Comparison of ENCODE assay signal across 15 cellular contexts in the genomic region with DNA sequence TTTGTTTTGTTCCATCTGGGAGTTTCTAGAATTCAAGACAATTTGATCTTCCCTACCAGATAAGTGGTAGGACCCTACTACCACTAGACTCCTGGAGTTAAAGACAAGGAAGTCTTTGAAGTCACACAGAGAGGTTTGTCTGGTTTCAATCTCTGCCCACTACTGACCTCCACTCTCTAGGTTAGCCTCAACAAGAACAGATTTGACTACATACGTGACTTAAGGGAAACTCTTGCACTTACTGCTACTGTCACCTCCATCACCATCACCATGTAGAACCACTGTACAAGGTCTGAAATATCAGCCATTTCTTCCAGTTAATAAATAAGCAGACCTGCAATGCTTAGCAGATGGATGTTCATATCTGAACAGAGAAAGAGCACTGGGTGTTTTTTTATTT.
DNase-seq lines count a peak whose midpoint lies in the region; ATAC-seq and TF ChIP-seq lines count a peak whose summit lies in the region.
"Had no signal": no experiment of that assay in that cellular context is flagged by ENCODE, and none has a peak within 500 bp of the region (broad histone marks: within the 10 kb centered on the region; RNA-seq: fewer than 3 reads in every experiment).

No MANE protein-coding gene starts in this region.

- TF ChIP-seq CTCF in mucosa of descending colon (IDR thresholded peaks at IDR 0.05) (no peak), left ventricle myocardium inferior (IDR thresholded peaks at IDR 0.05; ENCODE audit: borderline replicate concordance) (no peak), upper lobe of left lung (IDR thresholded peaks at IDR 0.05) (no peak)

- DNase-seq in NCI-H510A treated with DMSO at 0.1 percent for 48 hours (lab: John Stamatoyannopoulos, UW), result no peak
- DNase-seq in mucosa of descending colon, result no peak
- DNase-seq in left ventricle myocardium inferior, result no peak
- DNase-seq in upper lobe of left lung, result no peak
- DNase-seq: left colon, natural killer cell, right cardiac atrium had no signal

- H3K27me3 ChIP-seq in left ventricle myocardium inferior (ENCODE audit: low read depth) (no peaks in the 10 kb centered on the region), upper lobe of left lung (no peaks in the 10 kb centered on the region)

- ATAC-seq in GM18907 (IDR thresholded peaks at IDR 0.05; ENCODE audit: unreplicated experiment) (peak; percentile 82), GM21528 (IDR thresholded peaks at IDR 0.05; ENCODE audit: low FRiP score, unreplicated experiment) (peak; percentile 42), HG02973 (IDR thresholded peaks at IDR 0.05; ENCODE audit: unreplicated experiment) (peak; percentile 63), HG03565 (IDR thresholded peaks at IDR 0.05; ENCODE audit: unreplicated experiment) (peak; percentile 61), mucosa of descending colon (no peak), upper lobe of left lung (ENCODE audit: low FRiP score in 2 of 2) (no peak)
- ATAC-seq: left colon, natural killer cell, right cardiac atrium, WTC11 had no signal

- no peaks in the 10 kb centered on the region for H3K4me1 ChIP-seq in mucosa of descending colon (ENCODE audit: low read depth)
- peaks cover 14% of the 10 kb centered on the region for H3K4me1 ChIP-seq in left ventricle myocardium inferior
- H3K4me1 ChIP-seq in upper lobe of left lung, result no peaks in the 10 kb centered on the region

- no peak overlapping the region for H3K27ac ChIP-seq in left ventricle myocardium inferior (replicated peaks)
- H3K27ac ChIP-seq in upper lobe of left lung, result no peak overlapping the region
- H3K27ac ChIP-seq: C4-2B, epithelial cell of prostate, HL-60 had no signal

- no peak overlapping the region for H3K4me3 ChIP-seq in mucosa of descending colon
- no peak overlapping the region for H3K4me3 ChIP-seq in left ventricle myocardium inferior
- no peak overlapping the region for H3K4me3 ChIP-seq in upper lobe of left lung

- H3K36me3 ChIP-seq in mucosa of descending colon (ENCODE audit: low read depth) (no peaks in the 10 kb centered on the region), left ventricle myocardium inferior (no peaks in the 10 kb centered on the region), upper lobe of left lung (no peaks in the 10 kb centered on the region)

- TF ChIP-seq POLR2A in upper lobe of left lung (IDR thresholded peaks at IDR 0.05), result no peak

- TF ChIP-seq EP300 in upper lobe of left lung (IDR thresholded peaks at IDR 0.05), result no peak

- 46 to 88% methylated on average over 1 of the region's 1 CpG for WGBS in upper lobe of left lung, 2 donors

- no peaks in the 10 kb centered on the region for H3K9me3 ChIP-seq in mucosa of descending colon
- H3K9me3 ChIP-seq in left ventricle myocardium inferior (replicated peaks), result no peaks in the 10 kb centered on the region
- H3K9me3 ChIP-seq in upper lobe of left lung, result no peaks in the 10 kb centered on the region

- intact Hi-C loops in mucosa of descending colon (cut with DNase I, micrococcal nuclease), result no loop called here
- intact Hi-C loops in left ventricle myocardium inferior (cut with micrococcal nuclease), result no loop called here

Comparison
In these comparisons a context has a peak if more than half of its experiments do, and no peak if none do; other contexts are left out.
1. ATAC-seq: peak in GM18907 (single experiment), GM21528 (single experiment), HG02973 (single experiment) and HG03565 (single experiment); none in mucosa of descending colon (single experiment) and upper lobe of left lung (0 of 2).